Comparison of ENCODE assay signal across 18 cellular contexts in the genomic region with DNA sequence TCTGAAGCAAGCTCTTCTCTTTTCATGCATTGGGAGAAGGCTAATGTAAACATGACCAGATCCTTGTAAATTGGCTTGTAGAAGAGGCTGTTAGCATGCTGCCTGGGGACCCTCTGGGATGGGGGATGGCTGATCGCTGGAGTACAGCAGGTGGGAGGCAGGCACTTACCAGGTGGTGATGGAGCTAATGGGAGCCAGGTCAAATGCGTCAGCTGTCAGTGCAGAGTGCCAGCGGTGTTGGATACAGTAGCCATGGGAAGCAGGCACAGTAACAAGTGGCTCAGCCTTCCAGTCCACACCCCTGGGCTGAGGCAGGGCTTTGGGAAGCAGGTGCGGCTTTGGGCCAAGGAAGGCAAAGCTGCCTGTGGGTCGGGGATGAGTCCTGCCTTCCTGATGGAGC.
A peak's percentile ranks its signal among the peaks of the same experiment; 100 is the strongest.
DNase-seq lines count a peak whose midpoint lies in the region; ATAC-seq and TF ChIP-seq lines count a peak whose summit lies in the region.
"Had no signal": no experiment of that assay in that cellular context is flagged by ENCODE, and none has a peak within 500 bp of the region (broad histone marks: within the 10 kb centered on the region; RNA-seq: fewer than 3 reads in every experiment).

No MANE protein-coding gene starts in this region.

- no peaks in the 10 kb centered on the region for H3K4me1 Mint-ChIP-seq in activated CD4-positive, alpha-beta T cell treated with anti-CD3 and anti-CD28 coated beads for 36 hours
- H3K4me1 Mint-ChIP-seq: CD4-positive, alpha-beta memory T cell had no signal

- no peak overlapping the region for H3K4me3 Mint-ChIP-seq in activated CD4-positive, alpha-beta T cell treated with anti-CD3 and anti-CD28 coated beads for 36 hours
- H3K4me3 Mint-ChIP-seq: activated CD4-positive, alpha-beta memory T cell treated with anti-CD3 and anti-CD28 coated beads for 36 hours; CD4-positive, alpha-beta memory T cell; T-helper 2 cell treated with Interferon-gamma antibody and Interleukin-4, amounts not matched to agents 5 μg/mL and 100 μg/mL, for 36 hours had no signal

- peaks cover 4% of the 10 kb centered on the region for H3K9me3 ChIP-seq in neural cell (ENCODE audit: low read length)
- H3K9me3 ChIP-seq in right atrium auricular region: no peaks in the 10 kb centered on the region
- H3K9me3 ChIP-seq: HAP-1, Peyer's patch, SK-N-SH, spleen had no signal

- no peak overlapping the region for H3K27ac ChIP-seq in neural cell (ENCODE audit: low read length)
- H3K27ac ChIP-seq in right atrium auricular region: no peak overlapping the region
- H3K27ac ChIP-seq: Peyer's patch, spleen had no signal

- intact Hi-C loops in activated CD4-positive, alpha-beta T cell treated with anti-CD3 and anti-CD28 coated beads for 36 hours (cut with DNase I, micrococcal nuclease): no loop called here

- DNase-seq in NCI-H128 (lab: John Stamatoyannopoulos, UW; ENCODE audit: unreplicated experiment) (peak; percentile 87), NCI-H2029 treated with DMSO at 0.1 percent for 48 hours (lab: John Stamatoyannopoulos, UW) (peak; percentile 28), NCI-H524 treated with DMSO at 0.1 percent for 48 hours (lab: John Stamatoyannopoulos, UW) (peak; percentile 38), right atrium auricular region (ENCODE audit: low spot score) (no peak)
- DNase-seq in activated CD4-positive, alpha-beta T cell treated with anti-CD3 and anti-CD28 coated beads for 36 hours: no peak
- DNase-seq: activated CD4-positive, alpha-beta memory T cell treated with anti-CD3 and anti-CD28 coated beads for 36 hours; activated naive CD4-positive, alpha-beta T cell treated with Interleukin-2 at 50 U/mL for 16 hours; activated T-cell treated with anti-CD3 and anti-CD28 coated beads for 4 hours; CD4-positive, alpha-beta memory T cell; Peyer's patch; SK-N-SH; spleen; stimulated activated CD4-positive, alpha-beta T cell treated with anti-CD3 and anti-CD28 coated beads, Interleukin-4, amount 100 ng/mL, for 4 hours had no signal

- TF ChIP-seq RAD21 in neural cell (conservative IDR thresholded peaks at IDR 0.05): no peak

- CTCF ChIA-PET in activated CD4-positive, alpha-beta T cell treated with anti-CD3 and anti-CD28 coated beads for 36 hours (lab: Charles Lee): no interaction called here

- no peak overlapping the region for H3K9ac ChIP-seq in neural cell (ENCODE audit: low read length)
- H3K9ac ChIP-seq: SK-N-SH had no signal

- no peak for TF ChIP-seq EP300 in neural cell (conservative IDR thresholded peaks at IDR 0.05; ENCODE audit: poor library complexity, severe bottlenecking)

- no peaks in the 10 kb centered on the region for H3K27me3 Mint-ChIP-seq in activated CD4-positive, alpha-beta T cell treated with anti-CD3 and anti-CD28 coated beads for 36 hours
- H3K27me3 Mint-ChIP-seq: CD4-positive, alpha-beta memory T cell had no signal

- no peak overlapping the region for H3K27ac Mint-ChIP-seq in activated CD4-positive, alpha-beta T cell treated with anti-CD3 and anti-CD28 coated beads for 36 hours
- H3K27ac Mint-ChIP-seq: activated CD4-positive, alpha-beta memory T cell treated with anti-CD3 and anti-CD28 coated beads for 36 hours; CD4-positive, alpha-beta memory T cell; T-helper 2 cell treated with Interferon-gamma antibody and Interleukin-4, amounts not matched to agents 5 μg/mL and 100 μg/mL, for 36 hours had no signal

- no peaks in the 10 kb centered on the region for H3K4me1 ChIP-seq in right atrium auricular region
- H3K4me1 ChIP-seq: HAP-1, Peyer's patch, spleen had no signal

- H3K27me3 ChIP-seq in neural cell (ENCODE audit: insufficient read depth, low read depth, low read length) (no peaks in the 10 kb centered on the region), right atrium auricular region (no peaks in the 10 kb centered on the region)
- H3K27me3 ChIP-seq: Peyer's patch had no signal

- no peaks in the 10 kb centered on the region for H3K36me3 ChIP-seq in neural cell (ENCODE audit: insufficient read depth, low read length)
- H3K36me3 ChIP-seq in right atrium auricular region: no peaks in the 10 kb centered on the region
- H3K36me3 ChIP-seq: HAP-1, Peyer's patch, spleen had no signal

- no peak overlapping the region for H2AFZ ChIP-seq in neural cell (ENCODE audit: low read depth, low read length)

- ATAC-seq in activated CD4-positive, alpha-beta T cell treated with anti-CD3 and anti-CD28 coated beads for 36 hours: no peak
- ATAC-seq in GM18873 (IDR thresholded peaks at IDR 0.05; ENCODE audit: low FRiP score, unreplicated experiment): no peak
- ATAC-seq in GM19395 (IDR thresholded peaks at IDR 0.05; ENCODE audit: unreplicated experiment): no peak

- no peaks in the 10 kb centered on the region for H3K79me2 ChIP-seq in neural cell (replicated peaks; ENCODE audit: insufficient read depth, low read length)

- TF ChIP-seq CTCF in neural cell (IDR thresholded peaks at IDR 0.05; ENCODE audit: poor library complexity, severe bottlenecking) (no peak), right atrium auricular region (IDR thresholded peaks at IDR 0.05) (no peak)

- no peaks in the 10 kb centered on the region for H3K9me2 ChIP-seq in neural cell (ENCODE audit: insufficient read depth, low read length)
- H3K9me2 ChIP-seq: SK-N-SH had no signal

- H4K20me1 ChIP-seq in neural cell (ENCODE audit: insufficient read depth): no peaks in the 10 kb centered on the region

- H3K36me3 Mint-ChIP-seq in activated CD4-positive, alpha-beta T cell treated with anti-CD3 and anti-CD28 coated beads for 36 hours (ENCODE audit: low read depth): no peaks in the 10 kb centered on the region
- H3K36me3 Mint-ChIP-seq: activated CD4-positive, alpha-beta memory T cell treated with anti-CD3 and anti-CD28 coated beads for 36 hours; CD4-positive, alpha-beta memory T cell had no signal

- POLR2A ChIA-PET in activated CD4-positive, alpha-beta T cell treated with anti-CD3 and anti-CD28 coated beads for 36 hours (lab: Charles Lee): no interaction called here

- peak overlapping the region; percentile 54 for H3K4me2 ChIP-seq in neural cell (ENCODE audit: low read length)
- H3K4me2 ChIP-seq: SK-N-SH had no signal

- peaks cover 3% of the 10 kb centered on the region for H3F3A ChIP-seq in neural cell (ENCODE audit: insufficient read depth, low read length, poor library complexity, severe bottlenecking)

- no peaks in the 10 kb centered on the region for H3K9me3 Mint-ChIP-seq in activated CD4-positive, alpha-beta T cell treated with anti-CD3 and anti-CD28 coated beads for 36 hours (ENCODE audit: low read depth)
- H3K9me3 Mint-ChIP-seq: activated CD4-positive, alpha-beta memory T cell treated with anti-CD3 and anti-CD28 coated beads for 36 hours; T-helper 2 cell treated with Interferon-gamma antibody and Interleukin-4, amounts not matched to agents 5 μg/mL and 100 μg/mL, for 36 hours had no signal

- H3K4me3 ChIP-seq in neural cell (ENCODE audit: low read length): peak overlapping the region; percentile 49
- no peak overlapping the region for H3K4me3 ChIP-seq in right atrium auricular region
- H3K4me3 ChIP-seq: HAP-1, Peyer's patch, spleen had no signal

TF ChIP-seq in neural cell, 6 proteins besides CTCF, POLR2A, EP300 and RAD21:
- no peak for TF ChIP-seq EZH2 (IDR thresholded peaks at IDR 0.05; ENCODE audit: borderline replicate concordance, insufficient read depth, low read length, poor library complexity, severe bottlenecking)
- peak; percentile 45 for TF ChIP-seq POLR2AphosphoS5 (IDR thresholded peaks at IDR 0.05)

Comparison
In these comparisons a context has a peak if more than half of its experiments do, and no peak if none do; other contexts are left out.
1. DNase-seq: peak in NCI-H128 (single experiment), NCI-H2029 treated with DMSO at 0.1 percent for 48 hours (single experiment) and NCI-H524 treated with DMSO at 0.1 percent for 48 hours (single experiment); none in right atrium auricular region (single experiment) and activated CD4-positive, alpha-beta T cell treated with anti-CD3 and anti-CD28 coated beads for 36 hours (single experiment).